ENCODE assay signal across 19 cellular contexts in genomic region chr2:24022975-24023575, GRCh38. TPM values are rescaled to one million over a fixed set of nuclear protein-coding genes. Genes with fewer than 3 reads are reported as not detected.
"Had no signal": no experiment of that assay in that cellular context is flagged by ENCODE, and none has a peak within 500 bp of the region (broad histone marks: within the 10 kb centered on the region; RNA-seq: fewer than 3 reads in every experiment).

No MANE protein-coding gene starts in this region.

- H3K4me2 ChIP-seq: smooth muscle cell had no signal

- H3K4me3 ChIP-seq: heart right ventricle, ovary, right atrium auricular region, smooth muscle cell, suprapubic skin, tibial artery, upper lobe of left lung, vagina had no signal

- ATAC-seq: esophagus mucosa; naive thymus-derived CD8-positive, alpha-beta T cell; stimulated activated naive CD8-positive, alpha-beta T cell treated with anti-CD3 and anti-CD28 coated beads, Interleukin-15, Interleukin-2, amounts not matched to agents 100 U/mL and 50 U/mL, for 24 hours had no signal

- H3K4me3 Mint-ChIP-seq: naive thymus-derived CD8-positive, alpha-beta T cell had no signal

- DNase-seq: effector memory CD4-positive, alpha-beta T cell; heart right ventricle; hypothalamus; kidney glomerular epithelial cell; mammary epithelial cell; naive thymus-derived CD8-positive, alpha-beta T cell; ovary; stimulated activated CD4-positive, alpha-beta T cell treated with anti-CD3 and anti-CD28 coated beads, Interleukin-2, amount 100 ng/mL, for 48 hours; stimulated activated naive CD8-positive, alpha-beta T cell treated with anti-CD3 and anti-CD28 coated beads, Interleukin-15, Interleukin-2, amounts not matched to agents 100 U/mL and 50 U/mL, for 24 hours; tibial artery had no signal

- H3K27me3 ChIP-seq: heart right ventricle, ovary, right atrium auricular region, suprapubic skin, tibial artery, upper lobe of left lung, vagina had no signal

- H3K9me3 Mint-ChIP-seq: naive thymus-derived CD8-positive, alpha-beta T cell had no signal

- H3K27ac ChIP-seq: heart right ventricle, ovary, right atrium auricular region, suprapubic skin, tibial artery, upper lobe of left lung, vagina had no signal

- H3K4me1 ChIP-seq: heart right ventricle, right atrium auricular region, suprapubic skin, tibial artery, upper lobe of left lung, vagina had no signal

- H3K36me3 ChIP-seq: ovary had no signal

- H3K9me3 ChIP-seq: heart right ventricle, ovary, right atrium auricular region, suprapubic skin, tibial artery, upper lobe of left lung, vagina had no signal

RNA-seq across cellular contexts. Expression of gene MFSD2B, which starts 13.2 kb away (rescaled TPM):
- total RNA-seq: esophagus mucosa, glomerular endothelial cell, mesenteric fat pad, posterior vena cava, smooth muscle cell, vagina had no signal
- polyA plus RNA-seq: mammary epithelial cell had no signal
